20 cellular contexts compared by ENCODE assay signal in the genomic region with DNA sequence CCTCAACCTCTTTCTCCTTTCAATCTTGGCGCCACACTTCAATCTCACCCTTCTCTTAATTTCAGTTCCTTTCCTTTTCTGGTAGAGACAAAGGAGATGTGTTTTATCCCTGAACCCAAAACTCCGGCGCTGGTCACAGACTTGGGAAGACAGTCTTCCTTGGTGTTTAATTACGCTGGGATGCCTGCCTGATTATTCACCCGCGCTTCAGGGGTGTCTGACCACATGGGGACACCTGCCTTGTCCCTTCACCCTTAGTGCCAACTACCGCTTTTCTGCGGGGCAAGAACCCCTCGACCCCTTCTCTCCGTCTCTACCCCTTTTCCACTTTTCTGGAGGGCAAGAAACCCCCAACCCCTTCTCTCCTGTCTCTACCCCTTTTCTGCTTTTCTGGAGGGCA.
"Had no signal": no experiment of that assay in that cellular context is flagged by ENCODE, and none has a peak within 500 bp of the region (broad histone marks: within the 10 kb centered on the region; RNA-seq: fewer than 3 reads in every experiment).

No MANE protein-coding gene starts in this region.

- H3K27me3 ChIP-seq: adrenal gland, breast epithelium, gastroesophageal sphincter, heart left ventricle, suprapubic skin had no signal

- H3K4me3 Mint-ChIP-seq: stimulated activated naive CD8-positive, alpha-beta T cell treated with anti-CD3 and anti-CD28 coated beads, Interleukin-15, amount 100 ng/mL, for 72 hours had no signal

- H3K36me3 ChIP-seq: adrenal gland, breast epithelium, gastroesophageal sphincter, heart left ventricle, suprapubic skin had no signal

- H3K36me3 Mint-ChIP-seq: activated naive CD4-positive, alpha-beta T cell treated with anti-CD3 and anti-CD28 coated beads, Interleukin-2, amount 50 U/mL, for 72 hours had no signal

- H3K9me3 ChIP-seq: adrenal gland, breast epithelium, gastroesophageal sphincter, heart left ventricle, psoas muscle, suprapubic skin had no signal

- H3K4me1 ChIP-seq: breast epithelium, gastroesophageal sphincter, psoas muscle, suprapubic skin had no signal

- DNase-seq: activated CD4-positive, alpha-beta T cell treated with anti-CD3 and anti-CD28 coated beads, Interleukin-2, amount 50 U/mL, for 48 hours; activated gamma-delta T cell treated with Interleukin-2 at 50 U/mL for 16 hours; adrenal gland; cerebellar nuclear complex; cortex of kidney; effector CD4-positive, alpha-beta T cell; heart left ventricle; kidney; psoas muscle; right cardiac atrium; stimulated activated CD4-positive, alpha-beta T cell treated with anti-CD3 and anti-CD28 coated beads, Interleukin-15, amount 100 ng/mL, for 24 hours; stimulated activated CD4-positive, alpha-beta T cell treated with anti-CD3 and anti-CD28 coated beads, Interleukin-2, amount 100 ng/mL, for 48 hours; stimulated activated naive CD8-positive, alpha-beta T cell treated with anti-CD3 and anti-CD28 coated beads, Interleukin-15, amount 100 ng/mL, for 72 hours; SW 1271; trophoblast cell had no signal

- H3K27ac Mint-ChIP-seq: activated naive CD4-positive, alpha-beta T cell treated with anti-CD3 and anti-CD28 coated beads, Interleukin-2, amount 50 U/mL, for 72 hours; stimulated activated naive CD8-positive, alpha-beta T cell treated with anti-CD3 and anti-CD28 coated beads, Interleukin-15, amount 100 ng/mL, for 72 hours had no signal

- H3K4me1 Mint-ChIP-seq: stimulated activated naive CD8-positive, alpha-beta T cell treated with anti-CD3 and anti-CD28 coated beads, Interleukin-15, amount 100 ng/mL, for 72 hours had no signal

- H3K27ac ChIP-seq: adrenal gland, breast epithelium, gastroesophageal sphincter, heart left ventricle, psoas muscle, suprapubic skin had no signal

- H3K4me3 ChIP-seq: adrenal gland, breast epithelium, gastroesophageal sphincter, heart left ventricle, lung, psoas muscle, suprapubic skin had no signal

- H3K9me3 Mint-ChIP-seq: activated naive CD4-positive, alpha-beta T cell treated with anti-CD3 and anti-CD28 coated beads, Interleukin-2, amount 50 U/mL, for 72 hours; stimulated activated naive CD8-positive, alpha-beta T cell treated with anti-CD3 and anti-CD28 coated beads, Interleukin-15, amount 100 ng/mL, for 72 hours had no signal
